29 cellular contexts compared by ENCODE assay signal in genomic region chr5:126716861-126717260, GRCh38.
"Had no signal": no experiment of that assay in that cellular context is flagged by ENCODE, and none has a peak within 500 bp of the region (broad histone marks: within the 10 kb centered on the region; RNA-seq: fewer than 3 reads in every experiment).

No MANE protein-coding gene starts in this region.

- H3K4me3 Mint-ChIP-seq: activated CD4-positive, alpha-beta T cell treated with anti-CD3 and anti-CD28 coated beads, Interleukin-2, amount 10 ng/mL, durations not matched to agents 7 days and 5 days; activated CD8-positive, alpha-beta T cell treated with anti-CD3 and anti-CD28 coated beads for 36 hours; activated naive CD4-positive, alpha-beta T cell treated with anti-CD3 and anti-CD28 coated beads, Interleukin-2, amount 50 U/mL, for 24 hours; activated T-cell treated with anti-CD3 and anti-CD28 coated beads, Interleukin-2, amount 50 U/mL, for 24 hours; activated T-helper 1 cell treated with anti-CD3 and anti-CD28 coated beads, Interleukin-12 subunit alpha, Interleukin-12 subunit beta, Interleukin-2, Interleukin-4 antibody, amounts not matched to agents 30 ng/mL and 10 ng/mL and 1 ng/mL, durations not matched to agents 14 hours and 24 hours and 36 hours had no signal

- H3K4me2 ChIP-seq: SK-N-SH had no signal

- H3K9me2 ChIP-seq: SK-N-SH had no signal

- H3K27me3 ChIP-seq: breast epithelium, Peyer's patch, SJCRH30 had no signal

- H3K4me3 ChIP-seq: breast epithelium, Peyer's patch, SJCRH30 had no signal

- H3K36me3 Mint-ChIP-seq: activated naive CD4-positive, alpha-beta T cell treated with anti-CD3 and anti-CD28 coated beads, Interleukin-2, amount 50 U/mL, for 24 hours had no signal

- H3K27ac Mint-ChIP-seq: activated CD4-positive, alpha-beta T cell treated with anti-CD3 and anti-CD28 coated beads, Interleukin-2, amount 10 ng/mL, durations not matched to agents 7 days and 5 days; activated CD8-positive, alpha-beta T cell treated with anti-CD3 and anti-CD28 coated beads for 36 hours; activated T-cell treated with anti-CD3 and anti-CD28 coated beads, Interleukin-2, amount 50 U/mL, for 24 hours; activated T-helper 1 cell treated with anti-CD3 and anti-CD28 coated beads, Interleukin-12 subunit alpha, Interleukin-12 subunit beta, Interleukin-2, Interleukin-4 antibody, amounts not matched to agents 30 ng/mL and 10 ng/mL and 1 ng/mL, durations not matched to agents 14 hours and 24 hours and 36 hours had no signal

- H3K4me1 Mint-ChIP-seq: activated naive CD4-positive, alpha-beta T cell treated with anti-CD3 and anti-CD28 coated beads, Interleukin-2, amount 50 U/mL, for 24 hours had no signal

- H3K4me1 ChIP-seq: breast epithelium, Peyer's patch had no signal

- H3K27ac ChIP-seq: breast epithelium, Peyer's patch, RWPE1, SJCRH30, VCaP had no signal

- H3K36me3 ChIP-seq: breast epithelium, Peyer's patch, SJCRH30 had no signal

- H3K9me3 Mint-ChIP-seq: activated CD4-positive, alpha-beta T cell treated with anti-CD3 and anti-CD28 coated beads, Interleukin-2, amount 10 ng/mL, durations not matched to agents 7 days and 5 days; activated CD8-positive, alpha-beta T cell treated with anti-CD3 and anti-CD28 coated beads for 36 hours; activated naive CD4-positive, alpha-beta T cell treated with anti-CD3 and anti-CD28 coated beads, Interleukin-2, amount 50 U/mL, for 24 hours; activated T-cell treated with anti-CD3 and anti-CD28 coated beads, Interleukin-2, amount 50 U/mL, for 24 hours had no signal

- H3K27me3 Mint-ChIP-seq: activated CD4-positive, alpha-beta T cell treated with anti-CD3 and anti-CD28 coated beads, Interleukin-2, amount 10 ng/mL, durations not matched to agents 7 days and 5 days; activated CD8-positive, alpha-beta T cell treated with anti-CD3 and anti-CD28 coated beads for 36 hours; activated naive CD4-positive, alpha-beta T cell treated with anti-CD3 and anti-CD28 coated beads, Interleukin-2, amount 50 U/mL, for 24 hours; activated T-cell treated with anti-CD3 and anti-CD28 coated beads, Interleukin-2, amount 50 U/mL, for 24 hours had no signal

- ATAC-seq: activated CD8-positive, alpha-beta T cell treated with anti-CD3 and anti-CD28 coated beads for 36 hours had no signal

- DNase-seq: activated CD4-positive, alpha-beta T cell treated with anti-CD3 and anti-CD28 coated beads, Interleukin-2, amount 10 ng/mL, durations not matched to agents 7 days and 5 days; activated CD4-positive, CD25-positive, alpha-beta regulatory T cell; activated CD8-positive, alpha-beta T cell treated with anti-CD3 and anti-CD28 coated beads for 36 hours; activated effector memory CD4-positive, alpha-beta T cell treated with Interleukin-2 at 50 U/mL for 16 hours; activated naive CD4-positive, alpha-beta T cell; activated T-cell treated with anti-CD3 and anti-CD28 coated beads, Interleukin-2, amount 50 U/mL, for 24 hours; aorta; caudate nucleus; KG1; NCI-H1092; NCI-H1417 treated with DMSO at 0.1 percent for 48 hours; NCI-H1694; NCI-H2029; NCI-H2107; NCI-H2171 treated with DMSO at 0.1 percent for 48 hours; NCI-H226; NCI-H526; NCI-H774; NK-92 treated with Interleukin-12 subunit alpha and Interleukin-12 subunit beta, amount 100 ng/mL, for 24 hours; Peyer's patch; Right ventricle myocardium superior; SJCRH30; SK-N-SH; T-helper 1 cell had no signal
